Comparison of ENCODE assay signal across 15 cellular contexts in the genomic region with DNA sequence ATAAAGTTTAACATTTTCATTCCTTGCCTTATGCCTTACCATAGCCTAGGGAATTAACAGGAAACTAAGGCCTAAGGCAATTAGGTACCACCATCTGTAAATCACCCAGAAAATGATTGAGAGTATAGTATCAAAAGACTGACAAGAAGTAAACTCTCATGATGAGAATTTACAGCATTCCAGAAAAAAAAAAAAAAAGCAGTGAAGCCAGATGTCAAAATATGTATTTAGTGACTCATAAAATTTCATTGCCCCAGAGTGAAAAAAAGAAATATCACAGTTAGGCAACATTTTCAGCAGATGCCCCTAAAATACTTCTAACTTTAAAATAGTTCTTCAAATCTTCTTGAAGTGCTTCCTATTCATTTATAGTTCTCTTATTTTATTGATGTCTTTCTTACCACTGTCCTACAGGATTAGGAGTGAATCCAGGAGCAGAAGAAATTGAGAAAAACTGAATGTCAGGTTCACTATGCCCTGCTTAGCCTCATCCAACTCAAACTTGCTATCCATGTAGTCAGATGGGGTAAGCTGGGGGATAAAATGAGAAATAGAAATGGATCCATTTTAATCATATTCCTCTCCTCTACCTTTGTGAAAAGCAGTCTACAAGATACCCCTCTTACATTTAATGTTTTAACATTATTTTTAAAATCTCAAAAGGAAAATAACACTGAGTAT. TPM values are rescaled to one million over a fixed set of nuclear protein-coding genes. Genes with fewer than 3 reads are reported as not detected.
DNase-seq lines count a peak whose midpoint lies in the region; ATAC-seq and TF ChIP-seq lines count a peak whose summit lies in the region.
"Had no signal": no experiment of that assay in that cellular context is flagged by ENCODE, and none has a peak within 500 bp of the region (broad histone marks: within the 10 kb centered on the region; RNA-seq: fewer than 3 reads in every experiment).

No MANE protein-coding gene starts in this region.

- no peaks in the 10 kb centered on the region for H3K36me3 ChIP-seq in ACC112 (ENCODE audit: insufficient read depth, low read length)
- no peaks in the 10 kb centered on the region for H3K36me3 ChIP-seq in SK-N-SH (replicated peaks in 1 of 2; ENCODE audit: control insufficient read depth in 1 of 2, insufficient read depth in 2 of 2, low read length in 1 of 2)
- no peaks in the 10 kb centered on the region for H3K36me3 ChIP-seq in WERI-Rb-1
- H3K36me3 ChIP-seq: gastroesophageal sphincter, SJSA1 had no signal

- no peaks in the 10 kb centered on the region for H3K9me3 ChIP-seq in SK-N-SH
- no peaks in the 10 kb centered on the region for H3K9me3 ChIP-seq in WERI-Rb-1 (ENCODE audit: severe bottlenecking)
- H3K9me3 ChIP-seq: gastroesophageal sphincter, SJSA1 had no signal

- H3K4me2 ChIP-seq in SK-N-SH: peak overlapping the region; percentile 5; the same call in 1 of the 2 replicates

- intact Hi-C loops in natural killer cell (cut with micrococcal nuclease): no loop called here

- H3K27ac Mint-ChIP-seq in natural killer cell: no peak overlapping the region
- H3K27ac Mint-ChIP-seq: WTC11 had no signal

- CTCF ChIA-PET in SK-N-SH (lab: Yijun Ruan, JAX): no interaction called here

- H3K79me2 ChIP-seq in ACC112 (ENCODE audit: control insufficient read depth, insufficient read depth, low read length, unreplicated experiment) (no peaks in the 10 kb centered on the region), SK-N-SH (ENCODE audit: insufficient read depth) (no peaks in the 10 kb centered on the region)

- H3K4me1 ChIP-seq in ACC112 (ENCODE audit: control insufficient read depth, insufficient read depth, low read length, unreplicated experiment): peaks cover 15% of the 10 kb centered on the region
- peaks cover 0 to 18% of the 10 kb centered on the region in 2 experiments; a peak in 2 of 4 replicates for H3K4me1 ChIP-seq in SK-N-SH (ENCODE audit: control insufficient read depth in 1 of 2, insufficient read depth in 2 of 2, low read depth in 1 of 2, low read length in 1 of 2)
- H3K4me1 ChIP-seq: SJSA1 had no signal

- no peaks in the 10 kb centered on the region for H3K27me3 Mint-ChIP-seq in natural killer cell (ENCODE audit: low read depth in 2 of 2)

- no peak overlapping the region for H3K4me3 ChIP-seq in ACC112 (ENCODE audit: low read depth, low read length)
- H3K4me3 ChIP-seq in SK-N-SH (ENCODE audit: low read depth in 2 of 2, low read length in 1 of 2): no peak overlapping the region
- no peak overlapping the region for H3K4me3 ChIP-seq in WERI-Rb-1 (ENCODE audit: low read depth, low read length)
- H3K4me3 ChIP-seq: gastroesophageal sphincter, SJSA1 had no signal

- ATAC-seq in natural killer cell (no peak), GM18505 (IDR thresholded peaks at IDR 0.05; ENCODE audit: unreplicated experiment) (no peak), HG03108 (IDR thresholded peaks at IDR 0.05; ENCODE audit: unreplicated experiment) (no peak)
- ATAC-seq: gastroesophageal sphincter, WTC11 had no signal

- peak overlapping the region; percentile 36 for H2AFZ ChIP-seq in ACC112 (ENCODE audit: low read length, unreplicated experiment)
- no peak overlapping the region for H2AFZ ChIP-seq in SK-N-SH (ENCODE audit: low read depth)

- H3K27ac ChIP-seq in ACC112 (ENCODE audit: low read depth, low read length): peak overlapping the region; percentile 20; the same call in 1 of the 2 replicates
- peak overlapping the region in 1 of 2 experiments; percentile 28; a peak in 2 of 4 replicates for H3K27ac ChIP-seq in SK-N-SH (ENCODE audit: low read depth in 2 of 2, low read length in 1 of 2)
- H3K27ac ChIP-seq in WERI-Rb-1: no peak overlapping the region
- H3K27ac ChIP-seq: gastroesophageal sphincter, SJSA1 had no signal

- no peaks in the 10 kb centered on the region for H3K27me3 ChIP-seq in ACC112 (ENCODE audit: insufficient read depth, low read length)
- H3K27me3 ChIP-seq in SK-N-SH (ENCODE audit: insufficient read depth): no peaks in the 10 kb centered on the region
- H3K27me3 ChIP-seq in WERI-Rb-1 (ENCODE audit: insufficient read depth, low read depth, severe bottlenecking): no peaks in the 10 kb centered on the region
- H3K27me3 ChIP-seq: gastroesophageal sphincter, SJSA1 had no signal

- TF ChIP-seq POLR2A in GM18505 (IDR thresholded peaks at IDR 0.05; ENCODE audit: borderline replicate concordance, extremely low read depth, insufficient read depth, insufficient read length): no peak

- TF ChIP-seq EP300 in SK-N-SH (IDR thresholded peaks at IDR 0.05; ENCODE audit: borderline replicate concordance in 1 of 2, low read depth in 1 of 2, low read length in 1 of 2): peak in 1 of 2 experiments; percentile 11; a peak in 1 of 4 replicates

- DNase-seq in HT-29 (ENCODE audit: low spot score) (peak; percentile 42), SK-N-SH (no peak), fibroblast of peridontal ligament (ENCODE audit: extremely low read depth) (peak; percentile 73), WERI-Rb-1 (no peak), natural killer cell (no peak)
- DNase-seq: GOT3; NCI-H526; stimulated activated CD4-positive, alpha-beta T cell treated with anti-CD3 and anti-CD28 coated beads, Interleukin-4, amount 100 ng/mL, for 24 hours; stimulated activated naive CD4-positive, alpha-beta T cell had no signal

- H3K9ac ChIP-seq in SK-N-SH: no peak overlapping the region

- no peak for TF ChIP-seq RAD21 in SK-N-SH (IDR thresholded peaks at IDR 0.05; ENCODE audit: low read length)

- TF ChIP-seq CTCF in SK-N-SH (IDR thresholded peaks at IDR 0.05): no peak
- TF ChIP-seq CTCF in WERI-Rb-1 (IDR thresholded peaks at IDR 0.05; ENCODE audit: low read depth, low read length): no peak
- TF ChIP-seq CTCF in natural killer cell (IDR thresholded peaks at IDR 0.05): no peak

- H3F3A ChIP-seq in SK-N-SH (replicated peaks; ENCODE audit: insufficient read depth): no peaks in the 10 kb centered on the region

- H4K20me1 ChIP-seq in SK-N-SH (ENCODE audit: insufficient read depth): no peaks in the 10 kb centered on the region

- H3K9me2 ChIP-seq in SK-N-SH: no peaks in the 10 kb centered on the region

- POLR2A ChIA-PET in SK-N-SH (lab: Yijun Ruan, JAX): no interaction called here

- no peaks in the 10 kb centered on the region for H3K4me1 Mint-ChIP-seq in natural killer cell

- H3K36me3 Mint-ChIP-seq in natural killer cell: no peaks in the 10 kb centered on the region

- H3K9me3 Mint-ChIP-seq in natural killer cell: no peaks in the 10 kb centered on the region

- H3K4me3 Mint-ChIP-seq in natural killer cell: no peak overlapping the region
- H3K4me3 Mint-ChIP-seq: WTC11 had no signal

TF ChIP-seq in SK-N-SH, 30 proteins besides CTCF, POLR2A, EP300 and RAD21:
- no peak for TF ChIP-seq RCOR1 (IDR thresholded peaks at IDR 0.05; ENCODE audit: low read length)
- peak; percentile 67; the same call in 1 of the 2 replicates for TF ChIP-seq FOSL2 (IDR thresholded peaks at IDR 0.05; ENCODE audit: borderline replicate concordance, low read depth)
- TF ChIP-seq ZBTB33 (IDR thresholded peaks at IDR 0.05; ENCODE audit: borderline replicate concordance, low read depth): no peak
- TF ChIP-seq YY1 (IDR thresholded peaks at IDR 0.05; ENCODE audit: low read depth): no peak
- TF ChIP-seq JUND (IDR thresholded peaks at IDR 0.05): peak; percentile 46; the same call in 1 of the 2 replicates
- no peak for TF ChIP-seq FOXJ3 (CRISPR knock-in tag; IDR thresholded peaks at IDR 0.05)
- no peak for TF ChIP-seq MXI1 (IDR thresholded peaks at IDR 0.05; ENCODE audit: low read depth, low read length)
- peak; percentile 80 for TF ChIP-seq TCF12 (IDR thresholded peaks at IDR 0.05)
- no peak for TF ChIP-seq GATA2 (CRISPR knock-in tag; IDR thresholded peaks at IDR 0.05)
- TF ChIP-seq, protein P1, sequence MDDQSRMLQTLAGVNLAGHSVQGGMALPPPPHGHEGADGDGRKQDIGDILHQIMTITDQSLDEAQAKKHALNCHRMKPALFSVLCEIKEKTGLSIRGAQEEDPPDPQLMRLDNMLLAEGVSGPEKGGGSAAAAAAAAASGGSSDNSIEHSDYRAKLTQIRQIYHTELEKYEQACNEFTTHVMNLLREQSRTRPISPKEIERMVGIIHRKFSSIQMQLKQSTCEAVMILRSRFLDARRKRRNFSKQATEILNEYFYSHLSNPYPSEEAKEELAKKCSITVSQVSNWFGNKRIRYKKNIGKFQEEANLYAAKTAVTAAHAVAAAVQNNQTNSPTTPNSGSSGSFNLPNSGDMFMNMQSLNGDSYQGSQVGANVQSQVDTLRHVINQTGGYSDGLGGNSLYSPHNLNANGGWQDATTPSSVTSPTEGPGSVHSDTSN (IDR thresholded peaks at IDR 0.05): peak; percentile 84
- TF ChIP-seq FOXM1 (IDR thresholded peaks at IDR 0.05; ENCODE audit: low read depth): no peak
TF ChIP-seq in SK-N-SH: peak in this region for 4.

RNA-seq across cellular contexts. Expression of gene TANK, which starts 57.3 kb away (rescaled TPM):
- total RNA-seq in HT-29 (2014; rRNA removed; shearing (Covaris generic)): 52.2 and 55.8 TPM in 2 replicates
- polyA plus RNA-seq in SK-N-SH (2012; rRNA removed): 23.4 and 25.7 TPM in 2 replicates
- polyA plus RNA-seq in SK-N-SH (2012; cell fraction: cytosol; rRNA removed): 29.8 and 42.8 TPM in 2 replicates
- polyA plus RNA-seq in SK-N-SH (2012; cell fraction: nucleus; rRNA removed): 18.5 and 36.8 TPM in 2 replicates
- total RNA-seq in natural killer cell: 100 to 1,000 TPM in 1 of 3 donors, 10 to 100 TPM in 2; 68.9 to 121 (median 76.1) TPM

Comparison
In these comparisons a context has a peak if more than half of its experiments do, and no peak if none do; other contexts are left out.
1. DNase-seq: peak in HT-29 (single experiment) and fibroblast of peridontal ligament (single experiment); none in SK-N-SH (single experiment), WERI-Rb-1 (single experiment) and natural killer cell (single experiment).